ENCODE assay signal across 18 cellular contexts in the genomic region with DNA sequence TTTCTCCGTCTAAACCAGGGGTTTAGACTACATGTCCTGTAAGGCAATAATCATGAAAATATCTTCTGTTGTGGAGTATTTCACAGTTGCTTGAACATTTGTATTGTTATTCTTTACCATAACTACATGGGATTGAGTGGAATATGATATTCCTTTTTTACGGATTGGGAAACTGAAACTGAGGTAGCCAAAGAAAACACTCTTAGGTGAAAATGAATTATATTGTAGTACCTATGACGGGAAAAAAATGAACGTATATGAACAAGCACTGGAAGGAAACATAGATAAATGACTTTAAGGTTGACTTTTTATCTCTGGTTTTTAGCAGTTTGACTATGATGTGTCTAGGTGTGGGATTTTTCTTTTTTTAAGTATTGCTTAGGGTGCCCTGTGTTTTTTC. TPM values are rescaled to one million over a fixed set of nuclear protein-coding genes. Genes with fewer than 3 reads are reported as not detected.
DNase-seq lines count a peak whose midpoint lies in the region; ATAC-seq and TF ChIP-seq lines count a peak whose summit lies in the region.
"Had no signal": no experiment of that assay in that cellular context is flagged by ENCODE, and none has a peak within 500 bp of the region (broad histone marks: within the 10 kb centered on the region; RNA-seq: fewer than 3 reads in every experiment).

No MANE protein-coding gene starts in this region.

- no peaks in the 10 kb centered on the region for H3K9me3 Mint-ChIP-seq in activated T-cell treated with anti-CD3 and anti-CD28 coated beads, Interleukin-2, amount 50 U/mL, for 24 hours
- no peaks in the 10 kb centered on the region for H3K9me3 Mint-ChIP-seq in WTC11
- H3K9me3 Mint-ChIP-seq in endothelial cell (ENCODE audit: unreplicated experiment), result no peaks in the 10 kb centered on the region

- CTCF ChIA-PET in WTC11 (lab: Charles Lee), result no interaction called here

- in situ Hi-C loops in G401 (cut with HindIII; ENCODE audit: low sequenced_read_pairs), result no loop called here

- POLR2A ChIA-PET in WTC11 (lab: Charles Lee), result no interaction called here

- no peak for ATAC-seq in WTC11
- ATAC-seq: A549, GM12878, HCT116 had no signal

- no peak overlapping the region for H3K4me3 ChIP-seq in coronary artery
- H3K4me3 ChIP-seq: A549, GM12878, GM23248 had no signal

- H3K4me1 Mint-ChIP-seq in activated T-cell treated with anti-CD3 and anti-CD28 coated beads, Interleukin-2, amount 50 U/mL, for 24 hours (ENCODE audit: low read depth), result peaks cover 53% of the 10 kb centered on the region
- H3K4me1 Mint-ChIP-seq in WTC11, result peaks cover 37% of the 10 kb centered on the region
- H3K4me1 Mint-ChIP-seq in endothelial cell (ENCODE audit: unreplicated experiment), result peaks cover 45% of the 10 kb centered on the region

- H3K4me3 Mint-ChIP-seq in activated T-cell treated with anti-CD3 and anti-CD28 coated beads, Interleukin-2, amount 50 U/mL, for 24 hours, result no peak overlapping the region
- H3K4me3 Mint-ChIP-seq in WTC11 (no peak overlapping the region), endothelial cell (ENCODE audit: unreplicated experiment) (no peak overlapping the region)
- H3K4me3 Mint-ChIP-seq: CD4-positive, alpha-beta memory T cell had no signal

- no peak for DNase-seq in activated T-cell treated with anti-CD3 and anti-CD28 coated beads, Interleukin-2, amount 50 U/mL, for 24 hours
- DNase-seq in activated T-cell treated with anti-CD3 and anti-CD28 coated beads for 4 hours (no peak), WTC11 (ENCODE audit: low spot score) (no peak), endothelial cell (ENCODE audit: low spot score) (no peak), G401 (ENCODE audit: low spot score) (no peak), coronary artery (ENCODE audit: low spot score) (no peak), DMS79 treated with DMSO at 0.1 percent for 48 hours (lab: John Stamatoyannopoulos, UW) (no peak)
- DNase-seq: AML-193; CD4-positive, alpha-beta memory T cell; DMS153; DMS79; GM23248; IMR-90 had no signal

- H3K27me3 Mint-ChIP-seq in activated T-cell treated with anti-CD3 and anti-CD28 coated beads, Interleukin-2, amount 50 U/mL, for 24 hours, result no peaks in the 10 kb centered on the region
- H3K27me3 Mint-ChIP-seq in WTC11 (ENCODE audit: low read depth), result no peaks in the 10 kb centered on the region
- H3K27me3 Mint-ChIP-seq in endothelial cell (ENCODE audit: unreplicated experiment), result no peaks in the 10 kb centered on the region
- H3K27me3 Mint-ChIP-seq: CD4-positive, alpha-beta memory T cell had no signal

- no peak overlapping the region for H3K27ac ChIP-seq in coronary artery
- H3K27ac ChIP-seq: 22Rv1, A549, C4-2B, GM23248 had no signal

- peak overlapping the region; percentile 15 for H3K27ac Mint-ChIP-seq in activated T-cell treated with anti-CD3 and anti-CD28 coated beads, Interleukin-2, amount 50 U/mL, for 24 hours
- H3K27ac Mint-ChIP-seq in WTC11 (peak overlapping the region; percentile 55), endothelial cell (ENCODE audit: unreplicated experiment) (peak overlapping the region; percentile 43)

- TF ChIP-seq CTCF in WTC11 (IDR thresholded peaks at IDR 0.05) (no peak), endothelial cell (IDR thresholded peaks at IDR 0.05; ENCODE audit: unreplicated experiment) (no peak), coronary artery (IDR thresholded peaks at IDR 0.05) (no peak)

- H3K36me3 Mint-ChIP-seq in activated T-cell treated with anti-CD3 and anti-CD28 coated beads, Interleukin-2, amount 50 U/mL, for 24 hours (ENCODE audit: low read depth), result peaks cover 29% of the 10 kb centered on the region
- H3K36me3 Mint-ChIP-seq in WTC11, result peaks cover 3% of the 10 kb centered on the region; the same call in 1 of the 2 replicates
- H3K36me3 Mint-ChIP-seq in endothelial cell (ENCODE audit: low read depth, unreplicated experiment), result peaks cover 7% of the 10 kb centered on the region

TF ChIP-seq in WTC11, 78 proteins besides CTCF, POLR2A, EP300 and RAD21:
- no peak for TF ChIP-seq CREM (CRISPR knock-in tag; IDR thresholded peaks at IDR 0.05)
- no peak for TF ChIP-seq TEAD4 (CRISPR knock-in tag; IDR thresholded peaks at IDR 0.05)
- no peak for TF ChIP-seq ZNF138 (CRISPR knock-in tag; conservative IDR thresholded peaks at IDR 0.05)
- TF ChIP-seq, protein P1, sequence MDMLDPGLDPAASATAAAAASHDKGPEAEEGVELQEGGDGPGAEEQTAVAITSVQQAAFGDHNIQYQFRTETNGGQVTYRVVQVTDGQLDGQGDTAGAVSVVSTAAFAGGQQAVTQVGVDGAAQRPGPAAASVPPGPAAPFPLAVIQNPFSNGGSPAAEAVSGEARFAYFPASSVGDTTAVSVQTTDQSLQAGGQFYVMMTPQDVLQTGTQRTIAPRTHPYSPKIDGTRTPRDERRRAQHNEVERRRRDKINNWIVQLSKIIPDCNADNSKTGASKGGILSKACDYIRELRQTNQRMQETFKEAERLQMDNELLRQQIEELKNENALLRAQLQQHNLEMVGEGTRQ (CRISPR knock-in tag; IDR thresholded peaks at IDR 0.05), result no peak
- no peak for TF ChIP-seq ZNF671 (CRISPR knock-in tag; IDR thresholded peaks at IDR 0.05)
- TF ChIP-seq ZNF317 (CRISPR knock-in tag; IDR thresholded peaks at IDR 0.05; ENCODE audit: borderline replicate concordance, low read depth), result no peak
- TF ChIP-seq SP1 (CRISPR knock-in tag; conservative IDR thresholded peaks at IDR 0.05), result no peak
- TF ChIP-seq, protein P2, sequence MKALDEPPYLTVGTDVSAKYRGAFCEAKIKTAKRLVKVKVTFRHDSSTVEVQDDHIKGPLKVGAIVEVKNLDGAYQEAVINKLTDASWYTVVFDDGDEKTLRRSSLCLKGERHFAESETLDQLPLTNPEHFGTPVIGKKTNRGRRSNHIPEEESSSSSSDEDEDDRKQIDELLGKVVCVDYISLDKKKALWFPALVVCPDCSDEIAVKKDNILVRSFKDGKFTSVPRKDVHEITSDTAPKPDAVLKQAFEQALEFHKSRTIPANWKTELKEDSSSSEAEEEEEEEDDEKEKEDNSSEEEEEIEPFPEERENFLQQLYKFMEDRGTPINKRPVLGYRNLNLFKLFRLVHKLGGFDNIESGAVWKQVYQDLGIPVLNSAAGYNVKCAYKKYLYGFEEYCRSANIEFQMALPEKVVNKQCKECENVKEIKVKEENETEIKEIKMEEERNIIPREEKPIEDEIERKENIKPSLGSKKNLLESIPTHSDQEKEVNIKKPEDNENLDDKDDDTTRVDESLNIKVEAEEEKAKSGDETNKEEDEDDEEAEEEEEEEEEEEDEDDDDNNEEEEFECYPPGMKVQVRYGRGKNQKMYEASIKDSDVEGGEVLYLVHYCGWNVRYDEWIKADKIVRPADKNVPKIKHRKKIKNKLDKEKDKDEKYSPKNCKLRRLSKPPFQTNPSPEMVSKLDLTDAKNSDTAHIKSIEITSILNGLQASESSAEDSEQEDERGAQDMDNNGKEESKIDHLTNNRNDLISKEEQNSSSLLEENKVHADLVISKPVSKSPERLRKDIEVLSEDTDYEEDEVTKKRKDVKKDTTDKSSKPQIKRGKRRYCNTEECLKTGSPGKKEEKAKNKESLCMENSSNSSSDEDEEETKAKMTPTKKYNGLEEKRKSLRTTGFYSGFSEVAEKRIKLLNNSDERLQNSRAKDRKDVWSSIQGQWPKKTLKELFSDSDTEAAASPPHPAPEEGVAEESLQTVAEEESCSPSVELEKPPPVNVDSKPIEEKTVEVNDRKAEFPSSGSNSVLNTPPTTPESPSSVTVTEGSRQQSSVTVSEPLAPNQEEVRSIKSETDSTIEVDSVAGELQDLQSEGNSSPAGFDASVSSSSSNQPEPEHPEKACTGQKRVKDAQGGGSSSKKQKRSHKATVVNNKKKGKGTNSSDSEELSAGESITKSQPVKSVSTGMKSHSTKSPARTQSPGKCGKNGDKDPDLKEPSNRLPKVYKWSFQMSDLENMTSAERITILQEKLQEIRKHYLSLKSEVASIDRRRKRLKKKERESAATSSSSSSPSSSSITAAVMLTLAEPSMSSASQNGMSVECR (CRISPR knock-in tag; IDR thresholded peaks at IDR 0.05; ENCODE audit: borderline replicate concordance), result no peak

RNA-seq across cellular contexts. Expression of gene MAP2K1, which starts 35.6 kb away (rescaled TPM):
- total RNA-seq in WTC11 (2021), result 89.5 to 93.0 TPM (median 90.4 TPM) in 3 replicates
- 139 TPM for total RNA-seq in endothelial cell (ENCODE audit: unreplicated experiment)
- 5.3 and 13.9 TPM in 2 replicates for total RNA-seq in G401 (2014; rRNA removed; shearing (Covaris generic))
